Comparison of ENCODE assay signal across 29 cellular contexts in genomic region chr21:27653481-27653880, GRCh38.
A peak's percentile ranks its signal among the peaks of the same experiment; 100 is the strongest.
DNase-seq lines count a peak whose midpoint lies in the region; ATAC-seq, FAIRE-seq and TF ChIP-seq lines count a peak whose summit lies in the region.
"Had no signal": no experiment of that assay in that cellular context is flagged by ENCODE, and none has a peak within 500 bp of the region (broad histone marks: within the 10 kb centered on the region; RNA-seq: fewer than 3 reads in every experiment).

No MANE protein-coding gene starts in this region.

- H3K27ac Mint-ChIP-seq in MCF 10A (ENCODE audit: low read depth, unreplicated experiment) = no peak overlapping the region
- H3K27ac Mint-ChIP-seq: CD14-positive monocyte; CD4-positive, alpha-beta memory T cell; CD4-positive, CD25-positive, alpha-beta regulatory T cell; CD8-positive, alpha-beta memory T cell had no signal

- H3K4me3 ChIP-seq in bronchial epithelial cell (ENCODE audit: low read depth, low read length) = no peak overlapping the region
- H3K4me3 ChIP-seq in trophoblast cell (ENCODE audit: low read depth, low read length) = no peak overlapping the region
- H3K4me3 ChIP-seq: BLaER1, GM12878 had no signal

- TF ChIP-seq CTCF in MCF 10A (IDR thresholded peaks at IDR 0.05; ENCODE audit: unreplicated experiment) (no peak), bronchial epithelial cell (IDR thresholded peaks at IDR 0.05; ENCODE audit: insufficient read depth, low read length, severe bottlenecking) (no peak), foreskin keratinocyte (conservative IDR thresholded peaks at IDR 0.05) (no peak)

- H3K4me3 Mint-ChIP-seq in MCF 10A (ENCODE audit: unreplicated experiment) = no peak overlapping the region
- H3K4me3 Mint-ChIP-seq: CD14-positive monocyte; CD4-positive, alpha-beta memory T cell; CD4-positive, CD25-positive, alpha-beta regulatory T cell; CD8-positive, alpha-beta memory T cell had no signal

- no peak overlapping the region for H2BK120ac ChIP-seq in trophoblast cell (ENCODE audit: insufficient read depth, low read length, poor library complexity)

- DNase-seq in MCF 10A (ENCODE audit: unreplicated experiment) (peak; percentile 15), bronchial epithelial cell (ENCODE audit: low read depth) (peak; percentile 76), foreskin keratinocyte (peak; percentile 59 to 86), trophoblast cell (peak; percentile 7 to 56), glomerular visceral epithelial cell (ENCODE audit: extremely low spot score) (no peak), T-helper 2 cell (no peak)
- DNase-seq: 8988T; ACHN; BE2C; C1 segment of cervical spinal cord; CD4-positive, alpha-beta memory T cell; CD4-positive, CD25-positive, alpha-beta regulatory T cell; CD8-positive, alpha-beta memory T cell; COR-L47; DMS 273 treated with DMSO at 0.1 percent for 48 hours; DMS153; DMS53; DMS79; DND-41; EL; GDM1 had no signal

- no CpG with 5 or more reads among the region's 2 CpGs for WGBS in trophoblast cell (ENCODE audit: extremely low coverage, insufficient coverage, insufficient read length)

- peak; percentile 18 for ATAC-seq in foreskin keratinocyte
- no peak for ATAC-seq in GM18502 (IDR thresholded peaks at IDR 0.05; ENCODE audit: poor library complexity, unreplicated experiment)
- ATAC-seq in GM21423 (IDR thresholded peaks at IDR 0.05; ENCODE audit: unreplicated experiment) = no peak
- ATAC-seq: GM12878 had no signal

- H3K4me1 ChIP-seq in foreskin keratinocyte = peaks cover 24% of the 10 kb centered on the region
- no peaks in the 10 kb centered on the region for H3K4me1 ChIP-seq in trophoblast cell (ENCODE audit: control insufficient read depth in 1 of 2, insufficient read depth in 2 of 2, low read length in 2 of 2)
- H3K4me1 ChIP-seq: BE2C, BLaER1 had no signal

- intact Hi-C loops in MCF 10A (cut with micrococcal nuclease) = no loop called here

- no peak overlapping the region for H4K12ac ChIP-seq in trophoblast cell (ENCODE audit: low read depth, low read length)

- H3K18ac ChIP-seq in trophoblast cell (ENCODE audit: low read length) = no peak overlapping the region

- H3K27ac ChIP-seq in foreskin keratinocyte (no peak overlapping the region), trophoblast cell (ENCODE audit: low read depth, low read length) (no peak overlapping the region)
- H3K27ac ChIP-seq: BLaER1 had no signal

- H3K9ac ChIP-seq in trophoblast cell (ENCODE audit: low read length) = no peak overlapping the region
- H3K9ac ChIP-seq: BLaER1 had no signal

- H3K36me3 Mint-ChIP-seq in MCF 10A (ENCODE audit: insufficient read depth, unreplicated experiment) = no peaks in the 10 kb centered on the region
- H3K36me3 Mint-ChIP-seq: CD14-positive monocyte; CD4-positive, alpha-beta memory T cell; CD4-positive, CD25-positive, alpha-beta regulatory T cell; CD8-positive, alpha-beta memory T cell had no signal

- H3K4ac ChIP-seq in trophoblast cell (ENCODE audit: low read depth, low read length) = no peak overlapping the region

- no peaks in the 10 kb centered on the region for H3K79me1 ChIP-seq in trophoblast cell (ENCODE audit: low read length)

- H3K79me2 ChIP-seq in trophoblast cell (ENCODE audit: control insufficient read depth, insufficient read depth, low read length, poor library complexity) = no peaks in the 10 kb centered on the region

- H3K9me3 ChIP-seq in trophoblast cell (ENCODE audit: insufficient read depth, low read depth, low read length) = no peaks in the 10 kb centered on the region
- H3K9me3 ChIP-seq: BE2C, BLaER1 had no signal

- no peak overlapping the region for H3K23ac ChIP-seq in trophoblast cell (ENCODE audit: low read length)

- H3K36me3 ChIP-seq in bronchial epithelial cell (ENCODE audit: control insufficient read depth, insufficient read depth, low read length) (no peaks in the 10 kb centered on the region), trophoblast cell (ENCODE audit: control insufficient read depth in 1 of 2, insufficient read depth in 2 of 2, low read length in 2 of 2) (no peaks in the 10 kb centered on the region)
- H3K36me3 ChIP-seq: BE2C, BLaER1 had no signal

- H2BK5ac ChIP-seq in trophoblast cell (ENCODE audit: low read depth, low read length, poor library complexity) = no peak overlapping the region

- no peak overlapping the region for H2BK12ac ChIP-seq in trophoblast cell (ENCODE audit: low read length)

- no peak overlapping the region for H3K4me2 ChIP-seq in trophoblast cell (ENCODE audit: low read length)
- H3K4me2 ChIP-seq: BLaER1 had no signal

- no TSS peak for BruUV-seq in MCF 10A (replicated peaks; lab: Mats Ljungman, UMichigan)

- no peaks in the 10 kb centered on the region for H3K9me3 Mint-ChIP-seq in MCF 10A (ENCODE audit: unreplicated experiment)

- no peak overlapping the region for H2AK5ac ChIP-seq in trophoblast cell (ENCODE audit: low read length)

- H3K14ac ChIP-seq in trophoblast cell (ENCODE audit: low read length) = no peak overlapping the region

- POLR2A ChIA-PET in MCF 10A (lab: Yijun Ruan, JAX) = no interaction called here

- H3K27me3 ChIP-seq in bronchial epithelial cell (ENCODE audit: control insufficient read depth, insufficient read depth, low read length) (no peaks in the 10 kb centered on the region), foreskin keratinocyte (no peaks in the 10 kb centered on the region), trophoblast cell (ENCODE audit: insufficient read depth, low read length) (no peaks in the 10 kb centered on the region)
- H3K27me3 ChIP-seq: BE2C, BLaER1 had no signal

- H3K4me1 Mint-ChIP-seq in MCF 10A (ENCODE audit: insufficient read depth, unreplicated experiment) = peaks cover 4% of the 10 kb centered on the region
- H3K4me1 Mint-ChIP-seq: CD14-positive monocyte; CD4-positive, alpha-beta memory T cell; CD4-positive, CD25-positive, alpha-beta regulatory T cell; CD8-positive, alpha-beta memory T cell had no signal

- no peak overlapping the region for H4K8ac ChIP-seq in trophoblast cell (ENCODE audit: low read depth, low read length)

- CTCF ChIA-PET in MCF 10A (lab: Yijun Ruan, JAX) = no interaction called here

- H2AFZ ChIP-seq in trophoblast cell (ENCODE audit: insufficient read depth, low read length, poor library complexity) = no peak overlapping the region

- FAIRE-seq in bronchial epithelial cell (lab: Jason Lieb, UNC) = no peak
- FAIRE-seq: A204.1, GM12878, GM12892, GM19239 had no signal

- H3K27me3 Mint-ChIP-seq in MCF 10A (ENCODE audit: insufficient read depth, unreplicated experiment) = no peaks in the 10 kb centered on the region
- H3K27me3 Mint-ChIP-seq: CD4-positive, alpha-beta memory T cell; CD4-positive, CD25-positive, alpha-beta regulatory T cell; CD8-positive, alpha-beta memory T cell had no signal

- H4K91ac ChIP-seq in trophoblast cell (ENCODE audit: low read depth, low read length) = no peak overlapping the region

Comparison
In these comparisons a context has a peak if more than half of its experiments do, and no peak if none do; other contexts are left out.
1. DNase-seq: peak in MCF 10A (single experiment), bronchial epithelial cell (single experiment), foreskin keratinocyte (2 of 2) and trophoblast cell (2 of 2); none in glomerular visceral epithelial cell (single experiment) and T-helper 2 cell (0 of 5).